ENCODE assay signal across 8 cellular contexts in the genomic region with DNA sequence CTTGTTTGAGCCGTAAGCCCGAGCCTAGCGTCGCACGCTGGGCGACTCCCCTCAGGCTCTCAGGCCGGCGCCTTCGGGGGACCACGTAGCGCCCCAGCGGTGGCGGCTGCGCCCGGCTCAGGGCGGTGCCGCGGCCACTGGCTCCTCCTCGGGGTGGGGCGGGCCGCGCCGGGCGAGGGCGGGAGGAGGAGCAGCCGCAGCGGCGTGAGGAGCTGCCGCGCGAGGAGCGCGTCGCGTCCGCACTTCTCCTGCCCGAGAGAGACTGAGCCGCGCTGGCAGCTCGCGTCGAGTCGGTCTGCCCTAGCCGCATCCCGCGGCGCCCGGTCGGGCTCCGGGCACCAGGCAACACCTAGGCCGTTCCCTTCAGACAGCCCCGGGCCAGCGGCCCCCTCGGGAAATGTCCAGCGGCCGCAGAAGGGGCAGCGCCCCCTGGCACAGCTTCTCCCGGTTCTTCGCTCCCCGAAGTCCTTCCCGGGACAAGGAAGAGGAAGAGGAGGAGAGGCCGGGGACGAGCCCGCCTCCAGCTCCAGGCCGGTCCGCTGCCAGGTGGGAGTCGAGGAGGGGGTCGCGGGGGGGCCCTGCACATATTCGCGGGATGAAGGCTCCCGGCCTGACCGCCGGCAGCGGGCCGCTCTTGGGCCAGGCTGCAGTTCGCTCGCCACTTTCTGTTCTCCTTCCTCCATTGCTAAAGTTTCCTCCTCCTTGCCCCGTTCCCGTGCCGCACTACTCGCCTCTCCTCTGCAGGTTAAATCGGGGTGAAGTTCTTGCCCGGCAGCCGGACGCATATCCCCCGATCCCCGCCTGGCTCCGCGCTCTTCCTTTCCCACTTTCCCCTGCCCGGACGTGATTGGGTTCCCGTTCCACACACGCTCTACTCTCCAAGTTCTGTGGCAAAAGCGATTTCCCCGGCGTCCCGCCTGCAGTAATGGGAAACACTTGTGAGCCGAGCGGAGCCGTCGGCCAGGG. TPM values are rescaled to one million over a fixed set of nuclear protein-coding genes. Genes with fewer than 3 reads are reported as not detected.
DNase-seq lines count a peak whose midpoint lies in the region; ATAC-seq and TF ChIP-seq lines count a peak whose summit lies in the region.

TSS of gene CRYBG3 (plus strand) at position 202 of the 966 bp plus-strand sequence. CDS start at position 398, 196 bp downstream.

- POLR2A ChIA-PET in A673 (lab: Charles Lee; ENCODE audit: low non-redundant PET) (no interaction called here), activated B cell treated with CpG ODN at 0.5 μM for 24 hours (lab: Charles Lee) (interaction anchor here (1.1 to 1.3 kb wide), 3 partner anchors 58 to 701 kb away, joined by 4 to 5 read pairs (median 4); partner anchors contain the start of genes ARL6 and CLDND1)

- H3K36me3 ChIP-seq in A673 (ENCODE audit: insufficient read depth, low read length, poor library complexity, severe bottlenecking): no peaks in the 10 kb centered on the region

- H3K4me1 ChIP-seq in A673 (ENCODE audit: insufficient read depth, low read length, poor library complexity, severe bottlenecking): peaks cover 7% of the 10 kb centered on the region

- CTCF ChIA-PET in A673 (lab: Charles Lee): no interaction called here
- CTCF ChIA-PET in activated B cell treated with CpG ODN at 0.5 μM for 24 hours (lab: Charles Lee): interaction anchor here (1.4 kb wide), 1 partner anchor 201 kb away, joined by 8 read pairs; no protein-coding TSS in a partner anchor

- DNase-seq in A673 (ENCODE audit: low spot score): peak; percentile 90
- peak; percentile 60 for DNase-seq in NCI-H2196 (lab: John Stamatoyannopoulos, UW; ENCODE audit: unreplicated experiment)
- peak; percentile 80 for DNase-seq in activated B cell treated with CpG ODN at 0.5 μM for 24 hours
- DNase-seq in caudate nucleus (lab: John Stamatoyannopoulos, UW): peak in 59 of 61 donors; percentile 11 to 89 (median 72)
- DNase-seq in iris pigment epithelial cell (ENCODE audit: low read depth): peak; percentile 87
- peak; percentile 60 to 70 for DNase-seq in stimulated activated CD4-positive, alpha-beta T cell treated with anti-CD3 and anti-CD28 coated beads, Interleukin-12 subunit alpha, Interleukin-12 subunit beta, amount 100 ng/mL, for 24 hours (ENCODE audit: low read depth in 2 of 2)

- peak; percentile 27 for TF ChIP-seq POLR2A in GM18526 (IDR thresholded peaks at IDR 0.05; ENCODE audit: extremely low read depth, insufficient read length)

- peak within 1 kb of the TSS; percentile 88 for H3K4me3 Mint-ChIP-seq in activated B cell treated with CpG ODN at 0.5 μM for 24 hours

- H3K27ac ChIP-seq in A673 (ENCODE audit: low read depth, low read length, poor library complexity, severe bottlenecking): peak within 1 kb of the TSS; percentile 55
- peak within 1 kb of the TSS; percentile 78 for H3K27ac ChIP-seq in caudate nucleus (ENCODE audit: low read depth, low read length)

- no peaks in the 10 kb centered on the region for H3K36me3 Mint-ChIP-seq in activated B cell treated with CpG ODN at 0.5 μM for 24 hours (ENCODE audit: low read depth)

- intact Hi-C loops in A673 (cut with micrococcal nuclease; ENCODE audit: unreplicated experiment): loop anchor here (5.0 kb wide), 1 partner anchor 65 kb away; no protein-coding TSS in a partner anchor
- intact Hi-C loops in activated B cell treated with CpG ODN at 0.5 μM for 24 hours (cut with micrococcal nuclease): loop anchor here (1.0 to 2.0 kb wide), 5 partner anchors 29 to 701 kb away; partner anchors contain the start of gene ARL6

- BruUV-seq in A673 (replicated peaks; lab: Mats Ljungman, UMichigan): no TSS peak

- ATAC-seq in HG03060 (IDR thresholded peaks at IDR 0.05; ENCODE audit: low read depth, unreplicated experiment): peak; percentile 89
- ATAC-seq in activated B cell treated with CpG ODN at 0.5 μM for 24 hours (ENCODE audit: low read depth): peak; percentile 99

- peak within 1 kb of the TSS; percentile 70 for H3K4me3 ChIP-seq in A673 (ENCODE audit: low read depth, low read length, poor library complexity, severe bottlenecking)

- peak within 1 kb of the TSS; percentile 47 for H3K27ac Mint-ChIP-seq in activated B cell treated with CpG ODN at 0.5 μM for 24 hours

- H3K27me3 ChIP-seq in A673 (replicated peaks; ENCODE audit: insufficient read depth, low read depth, low read length, poor library complexity): peaks cover 22% of the 10 kb centered on the region

- H3K4me1 Mint-ChIP-seq in activated B cell treated with CpG ODN at 0.5 μM for 24 hours: peaks cover 21% of the 10 kb centered on the region

- no peaks in the 10 kb centered on the region for H3K9me3 ChIP-seq in A673 (ENCODE audit: low read depth, low read length, poor library complexity, severe bottlenecking)

- H3K27me3 Mint-ChIP-seq in activated B cell treated with CpG ODN at 0.5 μM for 24 hours: peaks cover 44% of the 10 kb centered on the region

- H3K9me3 Mint-ChIP-seq in activated B cell treated with CpG ODN at 0.5 μM for 24 hours: no peaks in the 10 kb centered on the region

- TF ChIP-seq CTCF in A673 (conservative IDR thresholded peaks at IDR 0.05; ENCODE audit: low read depth, low read length) (0 out of 2 replicates have a peak, but pooled peaks have one; percentile 26), activated B cell treated with CpG ODN at 0.5 μM for 24 hours (IDR thresholded peaks at IDR 0.05) (no peak)

RNA-seq across cellular contexts. Expression of gene CRYBG3, which starts in this region (rescaled TPM):
- 8.6 and 8.7 TPM in 2 replicates for total RNA-seq in A673 (2021)
- total RNA-seq in activated B cell treated with CpG ODN at 0.5 μM for 24 hours: 1.5 TPM in 2 replicates

Comparison
In these comparisons a context has a peak if more than half of its experiments do, and no peak if none do; other contexts are left out.
1. Peak in every context shown above with its lines: DNase-seq, ATAC-seq, H3K4me3 ChIP-seq and H3K27ac ChIP-seq.